Comparison of ENCODE assay signal across 28 cellular contexts in the genomic region with DNA sequence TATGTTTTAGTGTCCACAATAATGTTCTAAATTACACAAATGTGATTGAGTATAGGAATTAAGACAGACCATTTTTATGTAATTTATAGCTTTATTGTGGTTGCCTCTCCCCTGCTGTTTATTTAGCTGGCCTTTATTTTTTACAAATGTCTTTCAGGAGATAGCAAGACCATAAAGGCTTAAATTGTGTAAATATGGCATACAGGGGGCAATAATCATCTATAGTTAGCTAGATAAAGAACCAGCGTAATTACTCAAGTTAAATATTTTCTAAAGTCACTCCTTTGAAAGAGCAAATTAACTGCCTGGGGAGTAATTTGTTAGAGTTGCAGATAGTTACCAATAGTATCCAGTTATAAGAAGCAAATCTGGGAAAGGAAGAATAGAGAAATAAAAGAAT. TPM values are rescaled to one million over a fixed set of nuclear protein-coding genes. Genes with fewer than 3 reads are reported as not detected.
"Had no signal": no experiment of that assay in that cellular context is flagged by ENCODE, and none has a peak within 500 bp of the region (broad histone marks: within the 10 kb centered on the region; RNA-seq: fewer than 3 reads in every experiment).

A gene (plus strand): TSS at position 323 of the 400 bp plus-strand sequence. CDS start 138 bp downstream, outside the sequence.

- H3K4me3 ChIP-seq: ascending aorta, sigmoid colon, spleen, thyroid gland, upper lobe of right lung had no signal

- H3K36me3 Mint-ChIP-seq: activated naive CD4-positive, alpha-beta T cell treated with anti-CD3 and anti-CD28 coated beads, Interleukin-2, amount 50 U/mL, for 24 hours had no signal

- H3K27me3 ChIP-seq: ascending aorta, brain microvascular endothelial cell, foreskin keratinocyte, sigmoid colon, spleen, thyroid gland, upper lobe of right lung had no signal

- H3K9me3 ChIP-seq: ascending aorta, sigmoid colon, thyroid gland, upper lobe of right lung had no signal

- H3K4me1 ChIP-seq: ascending aorta, foreskin keratinocyte, sigmoid colon, spleen, thyroid gland, upper lobe of right lung had no signal

- H3K27ac ChIP-seq: ascending aorta, brain microvascular endothelial cell, foreskin keratinocyte, sigmoid colon, spleen, thyroid gland, upper lobe of right lung, VCaP had no signal

- DNase-seq: activated CD4-positive, alpha-beta T cell treated with anti-CD3 and anti-CD28 coated beads, Interleukin-2, amount 10 ng/mL, durations not matched to agents 7 days and 5 days; activated CD4-positive, CD25-positive, alpha-beta regulatory T cell treated with anti-CD3 and anti-CD28 coated beads, Interleukin-2, amount 50 U/mL, for 72 hours; activated CD8-positive, alpha-beta T cell treated with anti-CD3 and anti-CD28 coated beads for 36 hours; activated gamma-delta T cell treated with Interleukin-2 at 50 U/mL for 16 hours; brain microvascular endothelial cell; caudate nucleus; effector CD8-positive, alpha-beta T cell; foreskin keratinocyte; hypothalamus; left ventricle myocardium superior; mammary epithelial cell; midbrain; occipital lobe; posterior cingulate gyrus; sigmoid colon; spleen; stimulated activated CD4-positive, alpha-beta T cell treated with anti-CD3 and anti-CD28 coated beads, Interleukin-4, amount 100 ng/mL, for 1 hour; stimulated activated naive CD8-positive, alpha-beta T cell treated with anti-CD3 and anti-CD28 coated beads, Interleukin-15, Interleukin-2, amounts not matched to agents 100 U/mL and 50 U/mL, for 24 hours; thyroid gland; upper lobe of right lung had no signal

- H3K27me3 Mint-ChIP-seq: activated CD4-positive, alpha-beta T cell treated with anti-CD3 and anti-CD28 coated beads, Interleukin-2, amount 10 ng/mL, durations not matched to agents 7 days and 5 days; activated CD8-positive, alpha-beta T cell treated with anti-CD3 and anti-CD28 coated beads for 36 hours; activated naive CD4-positive, alpha-beta T cell treated with anti-CD3 and anti-CD28 coated beads, Interleukin-2, amount 50 U/mL, for 24 hours; dendritic cell treated with granulocyte-macrophage colony-stimulating factor and Interleukin-4, amounts not matched to agents 40 ng/mL and 50 ng/mL, for 4 days had no signal

- H3K4me3 Mint-ChIP-seq: activated CD4-positive, alpha-beta T cell treated with anti-CD3 and anti-CD28 coated beads, Interleukin-2, amount 10 ng/mL, durations not matched to agents 7 days and 5 days; activated CD8-positive, alpha-beta T cell treated with anti-CD3 and anti-CD28 coated beads for 36 hours; activated naive CD4-positive, alpha-beta T cell treated with anti-CD3 and anti-CD28 coated beads, Interleukin-2, amount 50 U/mL, for 24 hours; activated T-helper 1 cell treated with anti-CD3 and anti-CD28 coated beads, Interleukin-12 subunit alpha, Interleukin-12 subunit beta, Interleukin-2, Interleukin-4 antibody, amounts not matched to agents 30 ng/mL and 10 ng/mL and 1 ng/mL, durations not matched to agents 14 hours and 24 hours and 36 hours; dendritic cell treated with granulocyte-macrophage colony-stimulating factor and Interleukin-4, amounts not matched to agents 40 ng/mL and 50 ng/mL, for 4 days; nephron had no signal

- H3K36me3 ChIP-seq: ascending aorta, brain microvascular endothelial cell, sigmoid colon, spleen, thyroid gland, upper lobe of right lung had no signal

- ATAC-seq: activated CD8-positive, alpha-beta T cell treated with anti-CD3 and anti-CD28 coated beads for 36 hours; foreskin keratinocyte; left ventricle myocardium superior; stimulated activated naive CD8-positive, alpha-beta T cell treated with anti-CD3 and anti-CD28 coated beads, Interleukin-15, Interleukin-2, amounts not matched to agents 100 U/mL and 50 U/mL, for 24 hours; upper lobe of right lung had no signal

- H3K9me3 Mint-ChIP-seq: nephron had no signal

- H3K4me1 Mint-ChIP-seq: activated CD4-positive, alpha-beta T cell treated with anti-CD3 and anti-CD28 coated beads, Interleukin-2, amount 10 ng/mL, durations not matched to agents 7 days and 5 days; activated naive CD4-positive, alpha-beta T cell treated with anti-CD3 and anti-CD28 coated beads, Interleukin-2, amount 50 U/mL, for 24 hours had no signal

- H3K27ac Mint-ChIP-seq: activated CD4-positive, alpha-beta T cell treated with anti-CD3 and anti-CD28 coated beads, Interleukin-2, amount 10 ng/mL, durations not matched to agents 7 days and 5 days; activated CD8-positive, alpha-beta T cell treated with anti-CD3 and anti-CD28 coated beads for 36 hours; activated naive CD4-positive, alpha-beta T cell treated with anti-CD3 and anti-CD28 coated beads, Interleukin-2, amount 50 U/mL, for 24 hours; activated T-helper 1 cell treated with anti-CD3 and anti-CD28 coated beads, Interleukin-12 subunit alpha, Interleukin-12 subunit beta, Interleukin-2, Interleukin-4 antibody, amounts not matched to agents 30 ng/mL and 10 ng/mL and 1 ng/mL, durations not matched to agents 14 hours and 24 hours and 36 hours; dendritic cell treated with granulocyte-macrophage colony-stimulating factor and Interleukin-4, amounts not matched to agents 40 ng/mL and 50 ng/mL, for 4 days had no signal

RNA-seq across cellular contexts. Expression of the gene that starts here (rescaled TPM):
- total RNA-seq: activated CD4-positive, alpha-beta T cell treated with anti-CD3 and anti-CD28 coated beads, Interleukin-2, amount 10 ng/mL, durations not matched to agents 7 days and 5 days; activated T-helper 1 cell treated with anti-CD3 and anti-CD28 coated beads, Interleukin-12 subunit alpha, Interleukin-12 subunit beta, Interleukin-2, Interleukin-4 antibody, amounts not matched to agents 30 ng/mL and 10 ng/mL and 1 ng/mL, durations not matched to agents 14 hours and 24 hours and 36 hours; ascending aorta; myocyte; T-helper 2 cell treated with Interferon-gamma antibody and Interleukin-4, amounts not matched to agents 100 ng/mL and 5 ng/mL, for 36 hours had no signal
- polyA plus RNA-seq: foreskin keratinocyte, mammary epithelial cell had no signal
